ENCODE assay signal across 1 cellular context in genomic region chr1:11879311-11880180, GRCh38.
TF ChIP-seq lines count a peak whose summit lies in the region.

No MANE protein-coding gene starts in this region.

TF ChIP-seq in K562, 482 proteins besides CTCF, POLR2A, EP300 and RAD21 (continues in another document):
- TF ChIP-seq CXXC5 (CRISPR knock-in tag; IDR thresholded peaks at IDR 0.05) (peak; percentile 59; the same call in 1 of the 2 replicates), PTTG1 (tag; IDR thresholded peaks at IDR 0.05; ENCODE audit: low read depth) (0 out of 2 replicates have a peak, but pooled peaks have one; percentile 32), MGA (IDR thresholded peaks at IDR 0.05) (peak; percentile 72), SNRNP70 (optimal IDR thresholded peaks at IDR 0.05; ENCODE audit: low read depth, low read length) (no peak), L3MBTL2 (IDR thresholded peaks at IDR 0.05) (peak; percentile 76), ZNF740 (CRISPR knock-in tag; IDR thresholded peaks at IDR 0.05) (no peak), ZNF740 (tag; IDR thresholded peaks at IDR 0.05) (peak in 1 of 2 experiments; percentile 44; a peak in 1 of 4 replicates), ZNF583 (CRISPR knock-in tag; IDR thresholded peaks at IDR 0.05) (0 out of 2 replicates have a peak, but pooled peaks have one; percentile 64), HMGN3 (IDR thresholded peaks at IDR 0.05; ENCODE audit: borderline replicate concordance, extremely low read depth, insufficient read length, low read depth, low read length) (no peak), ZNF592 (IDR thresholded peaks at IDR 0.05) (peak; percentile 88), ZNF644 (tag; IDR thresholded peaks at IDR 0.05; ENCODE audit: low read depth) (0 out of 2 replicates have a peak, but pooled peaks have one; percentile 63), POLR3G (IDR thresholded peaks at IDR 0.05; ENCODE audit: extremely low read depth, insufficient read length, insufficient replicate concordance) (no peak), POLR2G (IDR thresholded peaks at IDR 0.05; ENCODE audit: low read depth, low read length) (no peak), CREB1 (IDR thresholded peaks at IDR 0.05) (no peak), CREB1 (CRISPR knock-in tag; IDR thresholded peaks at IDR 0.05) (no peak), CSDE1 (IDR thresholded peaks at IDR 0.05) (no peak), E2F6 (IDR thresholded peaks at IDR 0.05; ENCODE audit: borderline replicate concordance in 1 of 2, extremely low read depth in 1 of 2, insufficient read depth in 1 of 2, insufficient read length in 1 of 2, low read depth in 1 of 2, low read length in 1 of 2, poor library complexity in 1 of 2, severe bottlenecking in 1 of 2) (peak; percentile 15 to 44), ZNF263 (CRISPR knock-in tag; IDR thresholded peaks at IDR 0.05; ENCODE audit: borderline replicate concordance) (peak; percentile 19; the same call in 1 of the 2 replicates), LEF1 (IDR thresholded peaks at IDR 0.05) (no peak), NR2C1 (IDR thresholded peaks at IDR 0.05) (no peak), NR2C1 (tag; IDR thresholded peaks at IDR 0.05) (peak; percentile 75), HINFP (tag; conservative IDR thresholded peaks at IDR 0.05; ENCODE audit: low read depth) (0 out of 2 replicates have a peak, but pooled peaks have one; percentile 53), FOXA3 (CRISPR knock-in tag; conservative IDR thresholded peaks at IDR 0.05 in 1 of 2, IDR thresholded peaks at IDR 0.05 in 1 of 2) (0 out of 4 replicates have a peak, but pooled peaks of 1 of the 2 experiments have one; percentile 54), SMAD1 (IDR thresholded peaks at IDR 0.05; ENCODE audit: low read depth, low read length, partially characterized antibody) (no peak), RREB1 (CRISPR knock-in tag; IDR thresholded peaks at IDR 0.05) (peak; percentile 21; the same call in 1 of the 2 replicates), MEF2D (tag; conservative IDR thresholded peaks at IDR 0.05; ENCODE audit: low read depth) (no peak), BRCA1 (IDR thresholded peaks at IDR 0.05) (no peak), BRCA1 (CRISPR knock-in tag; IDR thresholded peaks at IDR 0.05) (0 out of 2 replicates have a peak, but pooled peaks have one; percentile 17)
